19 cellular contexts compared by ENCODE assay signal in genomic region chr15:101463265-101463664, GRCh38.
"Had no signal": no experiment of that assay in that cellular context is flagged by ENCODE, and none has a peak within 500 bp of the region (broad histone marks: within the 10 kb centered on the region; RNA-seq: fewer than 3 reads in every experiment).

No MANE protein-coding gene starts in this region.

- H3K4me3 ChIP-seq: ascending aorta, ovary, right lobe of liver, smooth muscle cell, uterus had no signal

- H3K4me2 ChIP-seq: smooth muscle cell had no signal

- H3K9me3 Mint-ChIP-seq: activated naive CD4-positive, alpha-beta T cell treated with anti-CD3 and anti-CD28 coated beads for 36 hours had no signal

- H3K4me1 ChIP-seq: ascending aorta, uterus had no signal

- H3K36me3 Mint-ChIP-seq: memory B cell; naive thymus-derived CD8-positive, alpha-beta T cell; stimulated activated memory B cell treated with anti-CD40 and anti-IgM and Interleukin-4, amounts not matched to agents 10 μg/mL and 1 μg/mL and 100 μg/mL, for 72 hours; T-cell had no signal

- H3K9me3 ChIP-seq: ascending aorta, ovary, right lobe of liver, uterus had no signal

- H3K4me3 Mint-ChIP-seq: activated CD4-positive, alpha-beta T cell treated with anti-CD3 and anti-CD28 coated beads, Interleukin-2, amount 10 ng/mL, durations not matched to agents 24 days and 14 days; activated CD8-positive, alpha-beta T cell treated with anti-CD3 and anti-CD28 coated beads for 36 hours; activated naive CD4-positive, alpha-beta T cell treated with anti-CD3 and anti-CD28 coated beads for 36 hours; memory B cell; naive thymus-derived CD8-positive, alpha-beta T cell; stimulated activated memory B cell treated with anti-CD40 and anti-IgM and Interleukin-4, amounts not matched to agents 10 μg/mL and 1 μg/mL and 100 μg/mL, for 72 hours; T-cell had no signal

- H3K36me3 ChIP-seq: ascending aorta, ovary, right lobe of liver, uterus had no signal

- H3K4me1 Mint-ChIP-seq: memory B cell; stimulated activated memory B cell treated with anti-CD40 and anti-IgM and Interleukin-4, amounts not matched to agents 10 μg/mL and 1 μg/mL and 100 μg/mL, for 72 hours had no signal

- H3K27ac Mint-ChIP-seq: activated CD4-positive, alpha-beta T cell treated with anti-CD3 and anti-CD28 coated beads, Interleukin-2, amount 10 ng/mL, durations not matched to agents 24 days and 14 days; activated CD8-positive, alpha-beta T cell treated with anti-CD3 and anti-CD28 coated beads for 36 hours; activated naive CD4-positive, alpha-beta T cell treated with anti-CD3 and anti-CD28 coated beads for 36 hours; activated T-helper 2 cell treated with anti-CD3 and anti-CD28 coated beads, Interferon-gamma antibody, Interleukin-2, Interleukin-4, amounts not matched to agents 10 μg/mL and 5 μg/mL and 100 μg/mL, durations not matched to agents 14 hours and 24 hours and 36 hours; memory B cell; naive thymus-derived CD8-positive, alpha-beta T cell; stimulated activated memory B cell treated with anti-CD40 and anti-IgM and Interleukin-4, amounts not matched to agents 10 μg/mL and 1 μg/mL and 100 μg/mL, for 72 hours had no signal

- H3K27ac ChIP-seq: ascending aorta, ovary, uterus had no signal

- H3K27me3 Mint-ChIP-seq: activated CD4-positive, alpha-beta T cell treated with anti-CD3 and anti-CD28 coated beads, Interleukin-2, amount 10 ng/mL, durations not matched to agents 24 days and 14 days had no signal

- DNase-seq: activated CD4-positive, alpha-beta T cell treated with anti-CD3 and anti-CD28 coated beads, Interleukin-2, amount 10 ng/mL, durations not matched to agents 24 days and 14 days; activated CD4-positive, CD25-positive, alpha-beta regulatory T cell; activated CD8-positive, alpha-beta T cell treated with anti-CD3 and anti-CD28 coated beads for 36 hours; activated naive CD4-positive, alpha-beta T cell treated with anti-CD3 and anti-CD28 coated beads for 36 hours; activated T-cell treated with anti-CD3 and anti-CD28 coated beads, Interleukin-2, amount 50 U/mL, for 1 hour; effector memory CD4-positive, alpha-beta T cell; foreskin fibroblast; naive thymus-derived CD8-positive, alpha-beta T cell; ovary; stimulated activated CD4-positive, alpha-beta T cell treated with anti-CD3 and anti-CD28 coated beads, Interleukin-4, amount 100 ng/mL, for 24 hours; T-cell; T-helper 9 cell; uterus had no signal

- H3K27me3 ChIP-seq: ascending aorta, ovary, right lobe of liver, uterus had no signal
